19 cellular contexts compared by ENCODE assay signal in the genomic region with DNA sequence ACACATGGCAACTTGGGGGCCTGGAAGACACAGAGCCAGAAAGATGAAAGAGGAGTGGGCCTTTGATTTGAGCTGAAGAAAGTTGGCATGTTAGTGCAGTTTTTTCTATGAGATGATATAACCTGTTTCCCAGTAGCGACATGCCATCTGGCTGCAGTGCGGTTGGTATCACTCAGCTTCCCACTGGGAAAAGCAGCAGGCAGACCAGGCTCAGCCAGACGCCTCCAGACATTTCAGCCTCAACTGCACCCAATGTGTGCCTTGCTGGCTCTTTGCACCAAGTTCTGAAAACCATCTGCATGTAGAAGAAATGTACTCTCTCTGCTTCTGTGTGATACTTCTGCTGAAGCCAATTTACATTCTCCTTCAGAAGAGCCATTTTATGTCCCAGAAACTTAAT.
"Had no signal": no experiment of that assay in that cellular context is flagged by ENCODE, and none has a peak within 500 bp of the region (broad histone marks: within the 10 kb centered on the region; RNA-seq: fewer than 3 reads in every experiment).

No MANE protein-coding gene starts in this region.

- ATAC-seq: activated naive CD4-positive, alpha-beta T cell treated with anti-CD3 and anti-CD28 coated beads, Interleukin-2, amount 50 U/mL, for 72 hours; activated T-cell treated with anti-CD3 and anti-CD28 coated beads, Interleukin-2, amount 50 U/mL, for 72 hours; foreskin keratinocyte; left lobe of liver; stimulated activated naive CD8-positive, alpha-beta T cell treated with anti-CD3 and anti-CD28 coated beads, Interleukin-15, amount 100 ng/mL, for 72 hours had no signal

- H3K9me3 ChIP-seq: colonic mucosa, testis, upper lobe of left lung had no signal

- H3K9me3 Mint-ChIP-seq: activated naive CD4-positive, alpha-beta T cell treated with anti-CD3 and anti-CD28 coated beads, Interleukin-2, amount 50 U/mL, for 72 hours; activated T-cell treated with anti-CD3 and anti-CD28 coated beads, Interleukin-2, amount 50 U/mL, for 72 hours; stimulated activated naive CD8-positive, alpha-beta T cell treated with anti-CD3 and anti-CD28 coated beads, Interleukin-15, amount 100 ng/mL, for 72 hours had no signal

- H3K36me3 ChIP-seq: brain microvascular endothelial cell, colonic mucosa, upper lobe of left lung, WERI-Rb-1 had no signal

- DNase-seq: activated CD4-positive, alpha-beta T cell treated with anti-CD3 and anti-CD28 coated beads for 1 hour; activated CD8-positive, alpha-beta memory T cell treated with anti-CD3 and anti-CD28 coated beads for 24 hours; activated CD8-positive, alpha-beta memory T cell treated with anti-CD3 and anti-CD28 coated beads, Interleukin-2, amount 50 U/mL, for 48 hours; activated gamma-delta T cell treated with Interleukin-2 at 50 U/mL for 16 hours; activated T-cell treated with anti-CD3 and anti-CD28 coated beads, Interleukin-2, amount 50 U/mL, for 72 hours; brain microvascular endothelial cell; central memory CD4-positive, alpha-beta T cell; colonic mucosa; foreskin keratinocyte; kidney; stimulated activated CD4-positive, alpha-beta T cell treated with anti-CD3 and anti-CD28 coated beads, Interleukin-2, amount 100 ng/mL, for 24 hours; stimulated activated naive CD8-positive, alpha-beta T cell treated with anti-CD3 and anti-CD28 coated beads, Interleukin-15, amount 100 ng/mL, for 72 hours; testis; upper lobe of left lung; WERI-Rb-1 had no signal

- H3K27ac ChIP-seq: brain microvascular endothelial cell, colonic mucosa, foreskin keratinocyte, testis, upper lobe of left lung, WERI-Rb-1 had no signal

- H3K4me3 ChIP-seq: colonic mucosa, lung, testis, upper lobe of left lung had no signal

- H3K27me3 ChIP-seq: brain microvascular endothelial cell, colonic mucosa, foreskin keratinocyte, testis, upper lobe of left lung had no signal

- H3K4me1 ChIP-seq: colonic mucosa, upper lobe of left lung had no signal

- H3K27ac Mint-ChIP-seq: activated naive CD4-positive, alpha-beta T cell treated with anti-CD3 and anti-CD28 coated beads, Interleukin-2, amount 50 U/mL, for 72 hours; activated T-cell treated with anti-CD3 and anti-CD28 coated beads, Interleukin-2, amount 50 U/mL, for 72 hours; progenitor cell of endocrine pancreas; stimulated activated naive CD8-positive, alpha-beta T cell treated with anti-CD3 and anti-CD28 coated beads, Interleukin-15, amount 100 ng/mL, for 72 hours had no signal

- H3K27me3 Mint-ChIP-seq: progenitor cell of endocrine pancreas had no signal

- H3K4me3 Mint-ChIP-seq: activated T-cell treated with anti-CD3 and anti-CD28 coated beads, Interleukin-2, amount 50 U/mL, for 72 hours; stimulated activated naive CD8-positive, alpha-beta T cell treated with anti-CD3 and anti-CD28 coated beads, Interleukin-15, amount 100 ng/mL, for 72 hours had no signal

- H3K36me3 Mint-ChIP-seq: activated naive CD4-positive, alpha-beta T cell treated with anti-CD3 and anti-CD28 coated beads, Interleukin-2, amount 50 U/mL, for 72 hours had no signal
